In the genomic region with DNA sequence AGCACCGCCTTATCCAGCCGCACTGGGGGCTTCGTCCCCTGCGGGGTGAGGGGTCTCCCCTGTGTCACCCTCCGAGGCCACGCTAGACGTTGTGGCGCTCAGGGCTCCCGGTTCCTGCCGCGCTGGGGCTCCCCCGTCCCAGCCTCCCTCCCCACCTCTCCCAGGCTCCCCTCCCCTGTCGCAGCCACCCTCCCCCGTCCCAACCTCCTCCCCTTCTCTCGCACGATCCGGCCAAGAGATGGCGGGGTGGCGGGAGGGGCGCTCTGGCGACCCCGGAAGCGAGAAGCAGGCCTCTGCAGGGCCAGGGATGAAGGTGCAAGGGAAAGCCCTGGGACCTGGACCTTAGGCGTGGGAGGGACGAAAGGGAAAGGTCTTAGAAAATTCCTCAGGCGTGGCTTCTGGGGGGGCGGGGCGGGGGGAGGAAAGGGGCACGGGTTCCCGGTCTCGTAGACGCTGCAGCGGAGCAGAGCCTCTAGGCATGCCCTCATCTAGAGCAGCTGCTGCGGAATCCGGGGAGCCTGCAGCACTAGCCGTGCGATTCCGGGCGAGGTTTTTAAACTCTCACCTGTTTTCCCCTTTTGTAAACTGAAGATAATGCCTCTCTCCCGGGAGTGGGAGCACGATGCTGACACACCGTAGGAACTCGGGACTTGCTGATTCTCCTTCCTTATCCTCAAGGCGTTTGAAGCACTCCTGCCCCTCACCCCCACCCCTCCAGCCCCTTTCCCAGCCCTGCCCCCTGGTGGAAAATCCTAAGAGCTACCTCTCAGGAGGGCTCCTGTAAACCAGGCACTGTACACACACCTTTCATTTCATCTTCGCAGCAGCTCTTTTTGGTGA, we compare ENCODE assay signal across 8 cellular contexts. TPM values are rescaled to one million over a fixed set of nuclear protein-coding genes. Genes with fewer than 3 reads are reported as not detected.
DNase-seq lines count a peak whose midpoint lies in the region; ATAC-seq, FAIRE-seq and TF ChIP-seq lines count a peak whose summit lies in the region.

No MANE protein-coding gene starts in this region.

- intact Hi-C loops in Caco-2 (cut with micrococcal nuclease; ENCODE audit: unreplicated experiment), result loop anchor here (1.0 kb wide), 3 partner anchors 15 to 51 kb away; no protein-coding TSS in a partner anchor
- intact Hi-C loops in left colon (cut with DNase I, micrococcal nuclease), result no loop called here

- DNase-seq in Caco-2 (peak; percentile 78 to 80), GM20000 (ENCODE audit: low spot score) (peak; percentile 70), T follicular helper cell (ENCODE audit: low read depth) (peak; percentile 29), bronchial epithelial cell (ENCODE audit: low read depth) (peak; percentile 72), left colon (peak in 1 of 2 donors; percentile 52), Ammon's horn (ENCODE audit: low spot score) (no peak)
- peak in 2 of 3 donors; percentile 31 to 47 for DNase-seq in stimulated activated CD4-positive, alpha-beta T cell treated with anti-CD3 and anti-CD28 coated beads, TNF-alpha, amount 100 ng/mL, for 48 hours (ENCODE audit: low read depth in 3 of 3)

- H3K36me3 Mint-ChIP-seq in Caco-2 (ENCODE audit: insufficient read depth, unreplicated experiment), result no peaks in the 10 kb centered on the region

- no peaks in the 10 kb centered on the region for H3K9me3 Mint-ChIP-seq in Caco-2 (ENCODE audit: unreplicated experiment)

- H3K4me3 Mint-ChIP-seq in Caco-2 (ENCODE audit: unreplicated experiment), result peak overlapping the region; percentile 70

- H3K9me3 ChIP-seq in Caco-2, result no peaks in the 10 kb centered on the region

- TF ChIP-seq RAD21 in Ishikawa (IDR thresholded peaks at IDR 0.05; ENCODE audit: low read depth), result peak; percentile 33; the same call in 1 of the 2 replicates

- peaks cover 6% of the 10 kb centered on the region for H3K4me1 ChIP-seq in Caco-2

- no TSS peak for BruUV-seq in Caco-2 (replicated peaks; lab: Mats Ljungman, UMichigan)

- CTCF ChIA-PET in Caco-2 (lab: Charles Lee), result interaction anchor here (0.6 to 5.7 kb wide), 25 partner anchors 11 to 1901 kb away, joined by 3 to 38 read pairs (median 4); a partner anchor contains a TSS

- peak; percentile 73 for ATAC-seq in left colon

- H3K36me3 ChIP-seq in Caco-2 (ENCODE audit: control insufficient read depth, insufficient read depth, low read length), result no peaks in the 10 kb centered on the region
- peaks cover 5% of the 10 kb centered on the region for H3K36me3 ChIP-seq in bronchial epithelial cell (ENCODE audit: control insufficient read depth, insufficient read depth, low read length)

- TF ChIP-seq CTCF in Caco-2 (IDR thresholded peaks at IDR 0.05; ENCODE audit: insufficient read depth in 1 of 2, low read depth in 1 of 2, low read length in 1 of 2, severe bottlenecking in 1 of 2, unreplicated experiment in 1 of 2), result peak; percentile 79 to 84
- TF ChIP-seq CTCF in GM20000 (IDR thresholded peaks at IDR 0.05; ENCODE audit: extremely low read depth, missing control alignments), result no peak
- peak; percentile 49 for TF ChIP-seq CTCF in bronchial epithelial cell (IDR thresholded peaks at IDR 0.05; ENCODE audit: insufficient read depth, low read length, severe bottlenecking)

- H3K4me1 Mint-ChIP-seq in Caco-2 (ENCODE audit: low read depth, unreplicated experiment), result peaks cover 6% of the 10 kb centered on the region

- peaks cover 7% of the 10 kb centered on the region for H3K27me3 Mint-ChIP-seq in Caco-2 (ENCODE audit: insufficient read depth, unreplicated experiment)

- FAIRE-seq in bronchial epithelial cell (lab: Jason Lieb, UNC), result no peak

- peak; percentile 10; the same call in 1 of the 2 replicates for TF ChIP-seq EP300 in Ishikawa (IDR thresholded peaks at IDR 0.05; ENCODE audit: borderline replicate concordance)

- H3K4me3 ChIP-seq in Caco-2 (ENCODE audit: low read depth, low read length) (peak overlapping the region; percentile 35), bronchial epithelial cell (ENCODE audit: low read depth, low read length) (peak overlapping the region; percentile 50)

- POLR2A ChIA-PET in Caco-2 (lab: Charles Lee), result interaction anchor here (0.6 kb wide), 1 partner anchor 15 kb away, joined by 3 read pairs; no protein-coding TSS in a partner anchor

- H3K27ac Mint-ChIP-seq in Caco-2 (ENCODE audit: unreplicated experiment), result peak overlapping the region; percentile 3

- H3K27me3 ChIP-seq in Caco-2 (replicated peaks; ENCODE audit: control insufficient read depth, insufficient read depth, low read length) (no peaks in the 10 kb centered on the region; the same call in 1 of the 2 replicates), bronchial epithelial cell (ENCODE audit: control insufficient read depth, insufficient read depth, low read length) (no peaks in the 10 kb centered on the region)

TF ChIP-seq in Ishikawa, 13 proteins besides CTCF, POLR2A, EP300 and RAD21:
- TF ChIP-seq EGR1 (IDR thresholded peaks at IDR 0.05) (peak; percentile 54; the same call in 1 of the 2 replicates), YY1 (IDR thresholded peaks at IDR 0.05; ENCODE audit: low read depth) (peak; percentile 44; the same call in 1 of the 2 replicates), FOXM1 (IDR thresholded peaks at IDR 0.05; ENCODE audit: borderline replicate concordance, low read depth) (no peak), TCF12 (IDR thresholded peaks at IDR 0.05; ENCODE audit: low read depth) (no peak), ZBTB7A (IDR thresholded peaks at IDR 0.05; ENCODE audit: low read depth) (peak; percentile 91), NFIC (IDR thresholded peaks at IDR 0.05) (peak; percentile 21; the same call in 1 of the 2 replicates), CEBPB (IDR thresholded peaks at IDR 0.05) (no peak)
TF ChIP-seq in Ishikawa: peak in this region for 4.

RNA-seq across cellular contexts. Expression of a gene that starts 14.4 kb away (rescaled TPM):
- not detected in 2 replicates for total RNA-seq in Caco-2 (2022)
- 13.2 and 15.5 TPM in 2 replicates for total RNA-seq in bronchial epithelial cell
- total RNA-seq in left colon, result under 1 TPM; 0.12 to 0.89 TPM

RNA-seq across cellular contexts. Expression of a gene that starts 37.1 kb away (rescaled TPM):
- total RNA-seq in Caco-2 (2022) (0.11 TPM in 1 of 2 replicates, not detected in the other), bronchial epithelial cell (1.3 and 4.6 TPM in 2 replicates), left colon (under 1 TPM; 0.20 to 0.37 TPM)

RNA-seq across cellular contexts. Expression of a gene that starts 38.5 kb away (rescaled TPM):
- total RNA-seq in Caco-2 (2022), result not detected in 2 replicates
- total RNA-seq in bronchial epithelial cell, result under 0.01 TPM in 1 of 2 replicates, not detected in the other
- total RNA-seq in left colon, result not detected
